11 cellular contexts compared by ENCODE assay signal in genomic region chr22:29288837-29289236, GRCh38.
"Had no signal": no experiment of that assay in that cellular context is flagged by ENCODE, and none has a peak within 500 bp of the region (broad histone marks: within the 10 kb centered on the region; RNA-seq: fewer than 3 reads in every experiment).

No MANE protein-coding gene starts in this region.

- H3K9ac ChIP-seq: parathyroid adenoma had no signal

- H3K4me3 ChIP-seq: colonic mucosa, gastrocnemius medialis, stomach, uterus had no signal

- FAIRE-seq: kidney had no signal

- DNase-seq: activated effector memory CD4-positive, alpha-beta T cell treated with Interleukin-2 at 50 U/mL for 16 hours; colonic mucosa; gastrocnemius medialis; kidney; stimulated activated CD4-positive, alpha-beta T cell treated with anti-CD3 and anti-CD28 coated beads, Interleukin-4, amount 100 ng/mL, for 1 hour; stimulated activated CD8-positive, alpha-beta memory T cell treated with anti-CD3 and anti-CD28 coated beads, Interleukin-4, amount 100 ng/mL, for 48 hours; stomach; uterus had no signal

- ATAC-seq: gastrocnemius medialis had no signal

- H3K4me3 Mint-ChIP-seq: T-helper 1 cell treated with Interleukin-12 subunit alpha and Interleukin-12 subunit beta and Interleukin-4 antibody, amounts not matched to agents 30 μg/mL and 1 μg/mL, for 36 hours had no signal

- H3K27me3 ChIP-seq: colonic mucosa, gastrocnemius medialis, stomach, uterus had no signal

- H3K9me3 ChIP-seq: colonic mucosa, gastrocnemius medialis, stomach, uterus had no signal

- H2AFZ ChIP-seq: parathyroid adenoma had no signal

- H3K36me3 ChIP-seq: uterus had no signal

- H3K9me3 Mint-ChIP-seq: T-helper 1 cell treated with Interleukin-12 subunit alpha and Interleukin-12 subunit beta and Interleukin-4 antibody, amounts not matched to agents 30 μg/mL and 1 μg/mL, for 36 hours had no signal

- H3K27ac Mint-ChIP-seq: T-helper 1 cell treated with Interleukin-12 subunit alpha and Interleukin-12 subunit beta and Interleukin-4 antibody, amounts not matched to agents 30 μg/mL and 1 μg/mL, for 36 hours had no signal

- H3K4me1 ChIP-seq: colonic mucosa, parathyroid adenoma, uterus had no signal

- H3K27ac ChIP-seq: colonic mucosa, epithelial cell of prostate, gastrocnemius medialis, parathyroid adenoma, stomach, uterus had no signal
